ENCODE assay signal across 28 cellular contexts in the genomic region with DNA sequence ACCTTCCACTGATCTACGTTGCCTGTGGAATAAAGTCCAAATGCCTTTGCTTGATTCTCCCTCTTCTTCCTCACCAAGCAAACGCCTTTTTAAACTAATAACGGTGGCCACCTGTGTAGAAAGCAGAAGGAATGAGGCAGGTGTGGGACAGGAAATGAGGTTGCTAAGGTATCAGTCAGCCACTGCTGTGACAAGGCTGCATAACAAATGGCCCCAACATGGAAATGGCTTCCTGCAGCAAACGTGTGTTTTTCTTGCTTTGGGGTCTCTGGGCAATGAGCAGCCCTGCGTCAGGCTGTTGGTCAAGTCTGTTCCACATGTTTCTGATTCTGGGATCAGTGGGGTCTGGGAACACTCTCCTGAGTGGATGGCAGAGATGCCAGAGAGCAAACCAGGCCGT. TPM values are rescaled to one million over a fixed set of nuclear protein-coding genes. Genes with fewer than 3 reads are reported as not detected.
"Had no signal": no experiment of that assay in that cellular context is flagged by ENCODE, and none has a peak within 500 bp of the region (broad histone marks: within the 10 kb centered on the region; RNA-seq: fewer than 3 reads in every experiment).

No MANE protein-coding gene starts in this region.

- H3K4me1 ChIP-seq: left ventricle myocardium inferior, neural progenitor cell, pancreas, prostate gland, sigmoid colon, spleen, tibial artery, uterus had no signal

- H3K4me3 ChIP-seq: left ventricle myocardium inferior, lung, neural progenitor cell, pancreas, prostate gland, sigmoid colon, spleen, thoracic aorta, tibial artery, uterus had no signal

- DNase-seq: hypothalamus; immature natural killer cell; kidney; left ventricle myocardium inferior; mesendoderm; naive B cell; natural killer cell; nephron progenitor cell; pancreas; retina; sigmoid colon; small intestine; stimulated activated CD4-positive, alpha-beta T cell treated with anti-CD3 and anti-CD28 coated beads, Interleukin-4, amount 100 ng/mL, for 24 hours; stimulated activated naive CD4-positive, alpha-beta T cell treated with Interleukin-2 at 50 U/mL for 16 hours; stimulated activated naive CD8-positive, alpha-beta T cell treated with anti-CD3 and anti-CD28 coated beads, Interleukin-15, amount 100 ng/mL, for 72 hours; tibial artery; trophoblast cell; uterus had no signal

- H3K27me3 ChIP-seq: pancreas had no signal

- H3K36me3 ChIP-seq: left ventricle myocardium inferior, neural progenitor cell, pancreas, prostate gland, sigmoid colon, spleen, thoracic aorta, tibial artery, uterus had no signal

- H3K4me3 Mint-ChIP-seq: immature natural killer cell; mesothelial cell of epicardium; naive B cell; natural killer cell; nephron progenitor cell; neural progenitor cell; stimulated activated effector memory CD8-positive, alpha-beta T cell treated with anti-CD3 and anti-CD28 coated beads, Interleukin-12 subunit alpha, Interleukin-12 subunit beta, amount 100 ng/mL, for 72 hours; stimulated activated naive CD8-positive, alpha-beta T cell treated with anti-CD3 and anti-CD28 coated beads, Interleukin-15, amount 100 ng/mL, for 72 hours had no signal

- H2AFZ ChIP-seq: neural progenitor cell had no signal

- ATAC-seq: natural killer cell; pancreas; right cardiac atrium; stimulated activated effector memory CD8-positive, alpha-beta T cell treated with anti-CD3 and anti-CD28 coated beads, Interleukin-12 subunit alpha, Interleukin-12 subunit beta, amount 100 ng/mL, for 72 hours; stimulated activated naive CD8-positive, alpha-beta T cell treated with anti-CD3 and anti-CD28 coated beads, Interleukin-15, amount 100 ng/mL, for 72 hours had no signal

- H3K27ac Mint-ChIP-seq: immature natural killer cell; mesothelial cell of epicardium; naive B cell; natural killer cell; nephron progenitor cell; neural progenitor cell; stimulated activated effector memory CD8-positive, alpha-beta T cell treated with anti-CD3 and anti-CD28 coated beads, Interleukin-12 subunit alpha, Interleukin-12 subunit beta, amount 100 ng/mL, for 72 hours; stimulated activated naive CD8-positive, alpha-beta T cell treated with anti-CD3 and anti-CD28 coated beads, Interleukin-15, amount 100 ng/mL, for 72 hours had no signal

- H3K4me2 ChIP-seq: neural progenitor cell had no signal

- H3K36me3 Mint-ChIP-seq: immature natural killer cell; mesothelial cell of epicardium; natural killer cell; neural progenitor cell; stimulated activated effector memory CD8-positive, alpha-beta T cell treated with anti-CD3 and anti-CD28 coated beads, Interleukin-12 subunit alpha, Interleukin-12 subunit beta, amount 100 ng/mL, for 72 hours had no signal

- H3K9me3 Mint-ChIP-seq: mesothelial cell of epicardium; natural killer cell; neural progenitor cell; stimulated activated effector memory CD8-positive, alpha-beta T cell treated with anti-CD3 and anti-CD28 coated beads, Interleukin-12 subunit alpha, Interleukin-12 subunit beta, amount 100 ng/mL, for 72 hours had no signal

- H3K9ac ChIP-seq: neural progenitor cell had no signal

- H3K9me3 ChIP-seq: left ventricle myocardium inferior, pancreas, prostate gland, sigmoid colon, thoracic aorta, tibial artery, uterus had no signal

- H3K27ac ChIP-seq: left ventricle myocardium inferior, neural progenitor cell, pancreas, prostate gland, sigmoid colon, spleen, thoracic aorta, tibial artery, uterus had no signal

RNA-seq across cellular contexts. Expression of a gene that starts 56.0 kb away (rescaled TPM):
- total RNA-seq: mesothelial cell of epicardium, mononuclear cell, natural killer cell, pancreas, spleen, ureter had no signal
- polyA plus RNA-seq: immature natural killer cell, pancreas, sigmoid colon, small intestine had no signal
